ENCODE assay signal across 8 cellular contexts in the genomic region with DNA sequence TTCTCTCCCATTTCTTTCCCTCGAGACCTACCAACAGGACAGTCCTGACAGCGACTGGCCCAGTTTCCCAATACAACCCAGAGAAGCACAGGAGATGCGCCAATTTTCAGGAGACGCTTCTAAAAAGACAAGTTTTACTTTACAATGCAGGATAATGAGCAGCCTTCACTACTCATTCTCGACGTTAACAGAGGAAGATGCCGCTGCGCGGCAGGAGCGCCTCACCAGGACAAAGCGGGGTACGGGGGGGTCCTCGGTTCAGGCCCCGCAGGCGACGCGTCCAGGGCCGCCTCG. TPM values are rescaled to one million over a fixed set of nuclear protein-coding genes. Genes with fewer than 3 reads are reported as not detected.
DNase-seq lines count a peak whose midpoint lies in the region; ATAC-seq and TF ChIP-seq lines count a peak whose summit lies in the region.

No MANE protein-coding gene starts in this region.

- H3K4me1 ChIP-seq in ovary (ENCODE audit: insufficient read depth): no peaks in the 10 kb centered on the region

- TF ChIP-seq POLR2A in ovary (IDR thresholded peaks at IDR 0.05): no peak

- H3K36me3 Mint-ChIP-seq in activated naive CD4-positive, alpha-beta T cell treated with anti-CD3 and anti-CD28 coated beads, Interleukin-2, amount 50 U/mL, for 24 hours: no peaks in the 10 kb centered on the region

- H3K36me3 ChIP-seq in ovary: no peaks in the 10 kb centered on the region

- no peaks in the 10 kb centered on the region for H3K27me3 ChIP-seq in ovary

- H3K4me3 ChIP-seq in fibroblast of mammary gland (ENCODE audit: control insufficient read depth, low read depth, low read length) (peak overlapping the region; percentile 57), ovary (peak overlapping the region; percentile 59)

- TF ChIP-seq CTCF in fibroblast of mammary gland (conservative IDR thresholded peaks at IDR 0.05; ENCODE audit: control insufficient read depth, insufficient read depth, low read depth, low read length) (no peak), ovary (IDR thresholded peaks at IDR 0.05) (no peak)

- H3K9me3 ChIP-seq in ovary: no peaks in the 10 kb centered on the region

- no peak for DNase-seq in activated naive CD4-positive, alpha-beta T cell treated with anti-CD3 and anti-CD28 coated beads, Interleukin-2, amount 50 U/mL, for 16 hours
- DNase-seq in fibroblast of mammary gland (ENCODE audit: low read depth): no peak
- DNase-seq in ovary: peak in 1 of 5 donors; percentile 21
- no peak for DNase-seq in putamen (ENCODE audit: low spot score)
- DNase-seq in UCSD-AML1 (lab: John Stamatoyannopoulos, UW; ENCODE audit: unreplicated experiment): no peak

- H3K27ac Mint-ChIP-seq in activated naive CD4-positive, alpha-beta T cell treated with anti-CD3 and anti-CD28 coated beads, Interleukin-2, amount 50 U/mL, for 24 hours: no peak overlapping the region

- H3K27me3 Mint-ChIP-seq in activated naive CD4-positive, alpha-beta T cell treated with anti-CD3 and anti-CD28 coated beads, Interleukin-2, amount 50 U/mL, for 24 hours: no peaks in the 10 kb centered on the region

- peaks cover 22% of the 10 kb centered on the region for H3K4me1 Mint-ChIP-seq in activated naive CD4-positive, alpha-beta T cell treated with anti-CD3 and anti-CD28 coated beads, Interleukin-2, amount 50 U/mL, for 24 hours

- H3K9me3 Mint-ChIP-seq in activated naive CD4-positive, alpha-beta T cell treated with anti-CD3 and anti-CD28 coated beads, Interleukin-2, amount 50 U/mL, for 24 hours: no peaks in the 10 kb centered on the region

- H3K27ac ChIP-seq in ovary: peak overlapping the region; percentile 47 to 54

- intact Hi-C loops in ovary (cut with DNase I): no loop called here

- WGBS in ovary, 3 donors: 20 to 28% (median 25%) methylated on average over 19 of the region's 19 CpGs

- TF ChIP-seq EP300 in ovary (IDR thresholded peaks at IDR 0.05): no peak

- H3K4me3 Mint-ChIP-seq in activated naive CD4-positive, alpha-beta T cell treated with anti-CD3 and anti-CD28 coated beads, Interleukin-2, amount 50 U/mL, for 24 hours: peak overlapping the region; percentile 96

- ATAC-seq in HG02870 (IDR thresholded peaks at IDR 0.05; ENCODE audit: unreplicated experiment) (peak; percentile 15), SK-N-SH treated with all-trans-retinoic acid at 6 μM for 48 hours (peak; percentile 44)

TF ChIP-seq in SK-N-SH treated with all-trans-retinoic acid at 6 μM for 48 hours, 23 proteins besides CTCF, POLR2A, EP300 and RAD21:
- no peak for TF ChIP-seq ZNF565 (CRISPR knock-in tag; conservative IDR thresholded peaks at IDR 0.05; ENCODE audit: low read depth)
- TF ChIP-seq RARB (CRISPR knock-in tag; IDR thresholded peaks at IDR 0.05): no peak
- no peak for TF ChIP-seq CSDC2 (CRISPR knock-in tag; IDR thresholded peaks at IDR 0.05)
- TF ChIP-seq ESRRG (CRISPR knock-in tag; IDR thresholded peaks at IDR 0.05): no peak
- no peak for TF ChIP-seq TCF4 (CRISPR knock-in tag; IDR thresholded peaks at IDR 0.05; ENCODE audit: borderline replicate concordance)
- TF ChIP-seq, protein P1, sequence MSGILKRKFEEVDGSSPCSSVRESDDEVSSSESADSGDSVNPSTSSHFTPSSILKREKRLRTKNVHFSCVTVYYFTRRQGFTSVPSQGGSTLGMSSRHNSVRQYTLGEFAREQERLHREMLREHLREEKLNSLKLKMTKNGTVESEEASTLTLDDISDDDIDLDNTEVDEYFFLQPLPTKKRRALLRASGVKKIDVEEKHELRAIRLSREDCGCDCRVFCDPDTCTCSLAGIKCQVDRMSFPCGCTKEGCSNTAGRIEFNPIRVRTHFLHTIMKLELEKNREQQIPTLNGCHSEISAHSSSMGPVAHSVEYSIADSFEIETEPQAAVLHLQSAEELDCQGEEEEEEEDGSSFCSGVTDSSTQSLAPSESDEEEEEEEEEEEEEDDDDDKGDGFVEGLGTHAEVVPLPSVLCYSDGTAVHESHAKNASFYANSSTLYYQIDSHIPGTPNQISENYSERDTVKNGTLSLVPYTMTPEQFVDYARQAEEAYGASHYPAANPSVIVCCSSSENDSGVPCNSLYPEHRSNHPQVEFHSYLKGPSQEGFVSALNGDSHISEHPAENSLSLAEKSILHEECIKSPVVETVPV (CRISPR knock-in tag; IDR thresholded peaks at IDR 0.05): no peak
- TF ChIP-seq ISL1 (CRISPR knock-in tag; IDR thresholded peaks at IDR 0.05): no peak

RNA-seq across cellular contexts. Expression of gene BCLAF3, which starts 0.7 kb away (rescaled TPM):
- 10 to 100 TPM in 5 of 7 donors, 1 to 10 TPM in 2; 8.0 to 19.1 (median 12.3) TPM for total RNA-seq in ovary
- 1 to 10 TPM; 4.1 to 6.3 TPM for polyA plus RNA-seq in ovary
